9 cellular contexts compared by ENCODE assay signal in the genomic region with DNA sequence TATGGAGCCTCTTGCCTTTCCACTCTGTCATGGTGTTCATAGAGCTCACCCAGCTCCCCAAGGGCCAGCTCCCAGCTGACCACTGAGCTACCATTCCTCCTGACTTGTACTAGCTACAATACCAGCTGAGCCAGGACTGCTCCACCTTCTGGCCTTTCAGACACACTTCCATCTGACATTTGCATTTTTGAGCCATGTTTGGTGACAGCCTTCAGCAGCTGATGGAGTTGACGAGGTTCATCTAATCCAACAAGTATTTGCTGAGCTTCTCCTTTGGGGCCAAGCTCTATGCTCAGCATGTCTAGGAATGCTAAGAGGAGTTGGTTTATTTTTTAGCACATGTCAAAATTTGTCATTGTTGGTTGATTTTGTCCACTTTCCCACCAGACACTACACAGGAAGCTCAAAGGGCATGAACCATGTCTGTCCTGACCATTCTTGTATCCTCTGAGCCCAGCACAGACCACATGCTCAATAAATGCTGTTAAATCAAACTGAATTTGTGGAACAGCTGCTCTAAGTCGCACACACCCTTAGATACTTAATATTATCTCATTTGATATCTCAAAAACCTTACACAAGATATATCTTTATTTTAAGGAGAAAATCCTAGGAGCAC.
DNase-seq lines count a peak whose midpoint lies in the region; ATAC-seq and TF ChIP-seq lines count a peak whose summit lies in the region.
"Had no signal": no experiment of that assay in that cellular context is flagged by ENCODE, and none has a peak within 500 bp of the region (broad histone marks: within the 10 kb centered on the region; RNA-seq: fewer than 3 reads in every experiment).

No MANE protein-coding gene starts in this region.

- TF ChIP-seq CTCF in mammary epithelial cell (conservative IDR thresholded peaks at IDR 0.05 in 1 of 2, IDR thresholded peaks at IDR 0.05 in 1 of 2; ENCODE audit: extremely low read depth in 1 of 2, insufficient read depth in 1 of 2, low read depth in 1 of 2, low read length in 2 of 2) (peak; percentile 16 to 44), nephron (IDR thresholded peaks at IDR 0.05; ENCODE audit: unreplicated experiment in 3 of 3) (peak in 1 of 3 experiments; percentile 18)

- no peaks in the 10 kb centered on the region for H3K27me3 ChIP-seq in mammary epithelial cell (ENCODE audit: insufficient read depth, low read length)

- H3K4me3 ChIP-seq in mammary epithelial cell (replicated peaks in 1 of 3; ENCODE audit: insufficient read depth in 1 of 3, low read depth in 2 of 3, low read length in 3 of 3): no peak overlapping the region

- H3K27ac Mint-ChIP-seq in nephron: peak overlapping the region in 2 of 3 experiments; percentile 44 to 73

- DNase-seq in ELF-1 (ENCODE audit: low read depth, low spot score) (peak; percentile 32), mammary epithelial cell (peak; percentile 3), SIG-M5 (lab: John Stamatoyannopoulos, UW) (no peak), medulla oblongata (ENCODE audit: extremely low spot score) (no peak), activated gamma-delta T cell (lab: John Stamatoyannopoulos, UW) (no peak)
- DNase-seq: NCI-H1105 had no signal

- no peaks in the 10 kb centered on the region for H3K9me3 ChIP-seq in mammary epithelial cell (replicated peaks; ENCODE audit: insufficient read depth, low read length)

- H3K4me1 Mint-ChIP-seq in nephron: peaks cover 6% of the 10 kb centered on the region

- H3K9ac ChIP-seq in mammary epithelial cell (ENCODE audit: insufficient read depth, low read length): no peak overlapping the region

- 43% methylated on average over 2 of the region's 2 CpGs for WGBS in mammary epithelial cell (ENCODE audit: low coverage, missing lambda C conversion rate)

- no peaks in the 10 kb centered on the region for H3K9me3 Mint-ChIP-seq in nephron

- no peak overlapping the region for H2AFZ ChIP-seq in mammary epithelial cell (ENCODE audit: low read depth, low read length)

- intact Hi-C loops in mammary epithelial cell (cut with micrococcal nuclease): loop anchor here (1.0 kb wide), 1 partner anchor 175 kb away; no protein-coding TSS in a partner anchor

- no peaks in the 10 kb centered on the region for H3K27me3 Mint-ChIP-seq in nephron (ENCODE audit: low read depth)

- no peaks in the 10 kb centered on the region for H3K36me3 ChIP-seq in mammary epithelial cell (ENCODE audit: insufficient read depth, low read length)

- dilution Hi-C loops in mammary epithelial cell (cut with HindIII; ENCODE audit: low sequenced_read_pairs): no loop called here

- no peak overlapping the region for H3K4me2 ChIP-seq in mammary epithelial cell (ENCODE audit: insufficient read depth, low read depth, low read length)

- no peaks in the 10 kb centered on the region for H3K4me1 ChIP-seq in mammary epithelial cell (ENCODE audit: insufficient read depth, low read length)

- ATAC-seq in HG03442 (IDR thresholded peaks at IDR 0.05; ENCODE audit: unreplicated experiment) (peak; percentile 77), GM18519 (IDR thresholded peaks at IDR 0.05; ENCODE audit: low FRiP score, unreplicated experiment) (no peak)

- H3K79me2 ChIP-seq in mammary epithelial cell (ENCODE audit: insufficient read depth, low read length): no peaks in the 10 kb centered on the region

- CTCF ChIA-PET in mammary epithelial cell (lab: Charles Lee; ENCODE audit: low non-redundant PET): no interaction called here

- no peaks in the 10 kb centered on the region for H4K20me1 ChIP-seq in mammary epithelial cell (ENCODE audit: insufficient read depth, low read length)

- H3K27ac ChIP-seq in mammary epithelial cell (ENCODE audit: insufficient read depth, low read depth, low read length): no peak overlapping the region

- no peak overlapping the region for H3K4me3 Mint-ChIP-seq in nephron

- BruUV-seq in mammary epithelial cell (replicated peaks; lab: Mats Ljungman, UMichigan): no TSS peak

- in situ Hi-C loops in mammary epithelial cell (cut with MboI; ENCODE audit: low sequenced_read_pairs in 2 of 2): no loop called here

- no peaks in the 10 kb centered on the region for H3K36me3 Mint-ChIP-seq in nephron (ENCODE audit: low read depth)

Comparison
In these comparisons a context has a peak if more than half of its experiments do, and no peak if none do; other contexts are left out.
1. DNase-seq: peak in ELF-1 (single experiment) and mammary epithelial cell (single experiment); none in SIG-M5 (single experiment), medulla oblongata (single experiment) and activated gamma-delta T cell (single experiment).